22 cellular contexts compared by ENCODE assay signal in the genomic region with DNA sequence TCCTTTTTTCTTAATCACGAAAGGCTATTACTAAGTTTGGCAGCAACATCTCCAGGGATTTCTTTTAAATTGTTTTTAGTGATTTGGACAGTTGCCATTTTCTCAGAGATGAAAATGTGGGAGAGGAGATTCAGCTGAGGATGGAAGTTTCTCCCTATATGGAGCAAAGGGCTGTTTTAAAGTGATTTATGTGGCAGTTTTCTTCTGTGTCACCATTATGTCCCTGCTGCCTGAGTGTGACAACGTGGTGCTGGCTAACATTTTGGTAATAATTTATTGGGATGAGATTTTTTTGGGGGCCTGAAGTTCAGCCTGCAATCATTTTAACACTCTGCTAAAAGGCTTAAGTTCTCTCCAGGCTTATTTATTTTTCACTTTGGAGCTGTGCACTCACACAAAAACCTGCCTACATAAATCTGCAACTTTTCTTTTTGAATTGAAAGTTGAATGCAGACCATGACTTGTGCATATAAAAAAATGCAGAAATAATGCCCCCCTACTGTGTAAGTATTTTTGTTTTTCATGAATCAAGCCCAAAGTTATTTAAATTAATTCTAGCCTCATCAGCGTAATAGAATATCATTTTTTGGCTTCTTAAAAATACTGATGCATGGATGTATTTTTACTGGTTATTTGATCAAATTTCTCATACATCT.
A peak's percentile ranks its signal among the peaks of the same experiment; 100 is the strongest.
DNase-seq lines count a peak whose midpoint lies in the region; TF ChIP-seq lines count a peak whose summit lies in the region.
"Had no signal": no experiment of that assay in that cellular context is flagged by ENCODE, and none has a peak within 500 bp of the region (broad histone marks: within the 10 kb centered on the region; RNA-seq: fewer than 3 reads in every experiment).

No MANE protein-coding gene starts in this region.

- peaks cover 3% of the 10 kb centered on the region for H3K27me3 Mint-ChIP-seq in nephron progenitor cell (ENCODE audit: low read depth, poor library complexity)
- H3K27me3 Mint-ChIP-seq: activated CD4-positive, alpha-beta T cell treated with anti-CD3 and anti-CD28 coated beads for 36 hours; activated CD8-positive, alpha-beta T cell treated with anti-CD3 and anti-CD28 coated beads for 36 hours; CD8-positive, alpha-beta memory T cell; memory B cell had no signal

- no peak overlapping the region for H3K27ac Mint-ChIP-seq in nephron progenitor cell
- H3K27ac Mint-ChIP-seq: activated CD4-positive, alpha-beta T cell treated with anti-CD3 and anti-CD28 coated beads for 36 hours; activated CD8-positive, alpha-beta T cell treated with anti-CD3 and anti-CD28 coated beads for 36 hours; activated naive CD4-positive, alpha-beta T cell treated with anti-CD3 and anti-CD28 coated beads for 36 hours; CD8-positive, alpha-beta memory T cell; memory B cell; progenitor cell of endocrine pancreas had no signal

- DNase-seq in EH (ENCODE audit: low read depth) = peak; percentile 4
- peak; percentile 15 for DNase-seq in LHCN-M2 (ENCODE audit: low read depth)
- peak; percentile 45 for DNase-seq in choroid plexus epithelial cell (ENCODE audit: low read depth)
- DNase-seq in nephron progenitor cell = peak; percentile 10
- DNase-seq in retina = no peak
- DNase-seq in OCI-M2 (lab: John Stamatoyannopoulos, UW; ENCODE audit: unreplicated experiment) = no peak
- no peak for DNase-seq in islet precursor cell
- DNase-seq: activated CD4-positive, alpha-beta T cell treated with anti-CD3 and anti-CD28 coated beads for 36 hours; activated CD8-positive, alpha-beta T cell treated with anti-CD3 and anti-CD28 coated beads for 36 hours; activated naive CD4-positive, alpha-beta T cell treated with anti-CD3 and anti-CD28 coated beads for 36 hours; BE2C; CD8-positive, alpha-beta memory T cell; left lung; NCI-H1694 treated with DMSO at 0.1 percent for 48 hours; NCI-H2171; NK-92 treated with Interleukin-12 subunit alpha and Interleukin-12 subunit beta, amount 100 ng/mL, for 24 hours; sigmoid colon; stimulated activated CD4-positive, alpha-beta T cell treated with anti-CD3 and anti-CD28 coated beads, Interleukin-4, amount 100 ng/mL, for 4 hours had no signal

- no peaks in the 10 kb centered on the region for H3K36me3 Mint-ChIP-seq in nephron progenitor cell (ENCODE audit: low read depth)
- H3K36me3 Mint-ChIP-seq: memory B cell had no signal

- H3K9me3 Mint-ChIP-seq in nephron progenitor cell = no peaks in the 10 kb centered on the region
- H3K9me3 Mint-ChIP-seq: activated naive CD4-positive, alpha-beta T cell treated with anti-CD3 and anti-CD28 coated beads for 36 hours had no signal

- H3K4me3 ChIP-seq in choroid plexus epithelial cell (ENCODE audit: low read depth, low read length) = no peak overlapping the region
- H3K4me3 ChIP-seq: breast epithelium, left lung, sigmoid colon, tibial nerve had no signal

- no peak overlapping the region for H3K4me3 Mint-ChIP-seq in nephron progenitor cell
- H3K4me3 Mint-ChIP-seq: activated CD4-positive, alpha-beta T cell treated with anti-CD3 and anti-CD28 coated beads for 36 hours; activated CD8-positive, alpha-beta T cell treated with anti-CD3 and anti-CD28 coated beads for 36 hours; activated naive CD4-positive, alpha-beta T cell treated with anti-CD3 and anti-CD28 coated beads for 36 hours; CD8-positive, alpha-beta memory T cell; memory B cell had no signal

- no peak for TF ChIP-seq CTCF in choroid plexus epithelial cell (conservative IDR thresholded peaks at IDR 0.05; ENCODE audit: low read depth, low read length)
- no peak for TF ChIP-seq CTCF in nephron progenitor cell (IDR thresholded peaks at IDR 0.05)

- H3K4me1 Mint-ChIP-seq in nephron progenitor cell = peaks cover 21% of the 10 kb centered on the region
- H3K4me1 Mint-ChIP-seq: activated CD4-positive, alpha-beta T cell treated with anti-CD3 and anti-CD28 coated beads for 36 hours; CD8-positive, alpha-beta memory T cell; memory B cell had no signal

Comparison
In these comparisons a context has a peak if more than half of its experiments do, and no peak if none do; other contexts are left out.
1. DNase-seq: peak in EH (single experiment), LHCN-M2 (single experiment), choroid plexus epithelial cell (single experiment) and nephron progenitor cell (single experiment); none in retina (single experiment), OCI-M2 (single experiment) and islet precursor cell (single experiment).